8 cellular contexts compared by ENCODE assay signal in the genomic region with DNA sequence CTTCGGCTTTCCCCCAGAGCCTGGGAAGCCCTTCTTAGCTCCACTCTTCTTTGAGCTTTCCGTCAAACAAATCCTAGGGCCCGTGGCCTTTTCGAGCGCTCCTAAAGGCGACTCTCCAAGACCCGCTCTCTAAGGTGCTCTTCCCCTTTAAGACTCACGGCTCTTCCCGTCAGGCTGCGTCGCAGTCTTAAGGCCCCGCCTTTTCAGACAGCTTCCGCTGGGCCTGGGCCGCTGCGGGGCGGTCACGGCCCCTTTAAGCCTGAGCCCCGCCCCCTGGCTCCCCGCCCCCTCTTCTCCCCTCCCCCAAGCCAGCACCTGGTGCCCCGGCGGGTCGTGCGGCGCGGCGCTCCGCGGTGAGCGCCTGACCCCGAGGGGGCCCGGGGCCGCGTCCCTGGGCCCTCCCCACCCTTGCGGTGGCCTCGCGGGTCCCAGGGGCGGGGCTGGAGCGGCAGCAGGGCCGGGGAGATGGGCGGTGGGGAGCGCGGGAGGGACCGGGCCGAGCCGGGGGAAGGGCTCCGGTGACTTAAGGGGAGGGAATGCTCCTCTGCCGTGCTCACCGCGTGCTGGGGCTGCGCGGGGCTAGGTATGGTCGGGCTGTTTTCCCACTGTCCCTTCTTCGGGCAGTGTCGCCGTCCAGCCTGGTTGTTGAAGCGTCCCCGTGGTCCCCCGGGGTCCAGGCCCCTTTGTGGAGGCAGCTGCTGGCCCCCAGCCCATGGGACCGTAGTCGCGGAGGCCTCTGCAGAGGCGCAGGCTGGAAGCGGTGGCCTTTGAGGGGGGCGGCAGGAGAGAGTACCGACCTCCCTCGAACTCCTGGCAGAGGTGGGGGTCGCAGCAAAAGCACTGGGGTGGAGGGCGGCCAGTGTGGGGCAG. TPM values are rescaled to one million over a fixed set of nuclear protein-coding genes. Genes with fewer than 3 reads are reported as not detected.
DNase-seq lines count a peak whose midpoint lies in the region; ATAC-seq, FAIRE-seq and TF ChIP-seq lines count a peak whose summit lies in the region.

Gene PEX5, plus strand, starts transcription at position 289 of the 870 bp plus-strand sequence. CDS start 692 bp downstream, outside the sequence.

- H4K91ac ChIP-seq in H1 (replicated peaks; ENCODE audit: insufficient read length, low read length): peak within 1 kb of the TSS; percentile 60
- H4K91ac ChIP-seq in mesenchymal stem cell (ENCODE audit: low read length): peak within 1 kb of the TSS; percentile 8

- peaks cover 15% of the 10 kb centered on the region for H3K36me3 Mint-ChIP-seq in activated CD8-positive, alpha-beta memory T cell treated with anti-CD3 and anti-CD28 coated beads, Interleukin-2, amount 10 ng/mL, durations not matched to agents 7 days and 5 days

- H3K4me2 ChIP-seq in H1 (ENCODE audit: insufficient read depth in 1 of 2, low read depth in 2 of 2, low read length in 2 of 2): peak within 1 kb of the TSS; percentile 96 to 100
- H3K4me2 ChIP-seq in mesenchymal stem cell (ENCODE audit: low read length, poor library complexity, severe bottlenecking): peak within 1 kb of the TSS; percentile 98

- H3K4me1 ChIP-seq in H1 (replicated peaks in 1 of 4; ENCODE audit: control insufficient read depth in 3 of 4, insufficient read depth in 4 of 4, low read length in 3 of 4): peaks cover 0 to 13% (median 3%) of the 10 kb centered on the region in 4 experiments; a peak in 4 of 7 replicates
- peaks cover 14% of the 10 kb centered on the region for H3K4me1 ChIP-seq in mesenchymal stem cell (ENCODE audit: control insufficient read depth, insufficient read depth, low read depth, low read length)

- peak within 1 kb of the TSS; percentile 97 for H2AFZ ChIP-seq in H1 (ENCODE audit: low read length)
- H2AFZ ChIP-seq in mesenchymal stem cell (ENCODE audit: low read depth, low read length): peak within 1 kb of the TSS; percentile 81

- TF ChIP-seq EP300 in H1 (IDR thresholded peaks at IDR 0.05; ENCODE audit: borderline replicate concordance in 1 of 2, low read depth in 2 of 2, low read length in 2 of 2): no peak

- no peak within 1 kb of the TSS; the same call in 1 of the 2 replicates for H2BK12ac ChIP-seq in H1 (ENCODE audit: low read depth, low read length)
- peak within 1 kb of the TSS in 1 of 2 experiments; percentile 15 for H2BK12ac ChIP-seq in mesenchymal stem cell (ENCODE audit: low read length in 2 of 2)

- no peak for FAIRE-seq in H1 (lab: Jason Lieb, UNC)

- peak within 1 kb of the TSS; percentile 43; the same call in 1 of the 2 replicates for H3K27ac ChIP-seq in H1 (ENCODE audit: low read depth, low read length)
- peak within 1 kb of the TSS; percentile 45 for H3K27ac ChIP-seq in mesenchymal stem cell (ENCODE audit: low read length, poor library complexity, severe bottlenecking)

- H3K4me3 Mint-ChIP-seq in activated CD8-positive, alpha-beta memory T cell treated with anti-CD3 and anti-CD28 coated beads, Interleukin-2, amount 10 ng/mL, durations not matched to agents 7 days and 5 days: peak within 1 kb of the TSS; percentile 74

- H3K23ac ChIP-seq in H1 (ENCODE audit: insufficient read length): no peak within 1 kb of the TSS
- H3K23ac ChIP-seq in mesenchymal stem cell (ENCODE audit: low read length in 2 of 2): peak within 1 kb of the TSS; percentile 42 to 92

- POLR2A ChIA-PET in H1 (lab: Charles Lee; ENCODE audit: partially characterized antibody): interaction anchor here (1.4 to 2.9 kb wide), 3 partner anchors 12 to 245 kb away, joined by 5 to 11 read pairs (median 8); partner anchors contain the start of gene C12orf57

- H3K18ac ChIP-seq in H1 (ENCODE audit: extremely low read depth, low read length) (peak within 1 kb of the TSS; percentile 74), mesenchymal stem cell (ENCODE audit: low read depth in 1 of 2, low read length in 2 of 2) (peak within 1 kb of the TSS; percentile 80 to 97)

- H3K36me3 ChIP-seq in H1 (ENCODE audit: control insufficient read depth in 2 of 4, insufficient read depth in 4 of 4, low read length in 3 of 4): peaks cover 0 to 29% (median 0%) of the 10 kb centered on the region in 4 experiments; a peak in 5 of 8 replicates
- peaks cover 3 to 32% of the 10 kb centered on the region in 2 experiments for H3K36me3 ChIP-seq in mesenchymal stem cell (ENCODE audit: control insufficient read depth in 1 of 2, insufficient read depth in 2 of 2, low read depth in 1 of 2, low read length in 2 of 2)

- H3K9me3 Mint-ChIP-seq in activated CD8-positive, alpha-beta memory T cell treated with anti-CD3 and anti-CD28 coated beads, Interleukin-2, amount 10 ng/mL, durations not matched to agents 7 days and 5 days (ENCODE audit: low read depth): no peaks in the 10 kb centered on the region

- H2AK5ac ChIP-seq in H1 (ENCODE audit: low read depth, low read length): no peak within 1 kb of the TSS
- H2AK5ac ChIP-seq in mesenchymal stem cell (ENCODE audit: low read length, severe bottlenecking): no peak within 1 kb of the TSS

- CTCF ChIA-PET in activated CD8-positive, alpha-beta memory T cell treated with anti-CD3 and anti-CD28 coated beads, Interleukin-2, amount 10 ng/mL, durations not matched to agents 7 days and 5 days (lab: Charles Lee): interaction anchor here (0.8 to 1.5 kb wide), 8 partner anchors 9 to 911 kb away, joined by 3 to 7 read pairs (median 3); no protein-coding TSS in a partner anchor
- CTCF ChIA-PET in H1 (lab: Charles Lee; ENCODE audit: partially characterized antibody): interaction anchor here (0.6 to 2.8 kb wide), 8 partner anchors 27 to 450 kb away, joined by 3 to 22 read pairs (median 3); no protein-coding TSS in a partner anchor

- peak within 1 kb of the TSS; percentile 58 for H2BK120ac ChIP-seq in H1 (replicated peaks; ENCODE audit: low read depth, low read length)
- no peak within 1 kb of the TSS for H2BK120ac ChIP-seq in mesenchymal stem cell (ENCODE audit: low read depth, low read length)

- H3K27me3 ChIP-seq in H1 (replicated peaks in 1 of 4; ENCODE audit: control insufficient read depth in 3 of 4, extremely low read depth in 1 of 4, insufficient read depth in 3 of 4, low read length in 3 of 4): no peaks in the 10 kb centered on the region
- H3K27me3 ChIP-seq in mesenchymal stem cell (ENCODE audit: control insufficient read depth in 1 of 2, insufficient read depth in 1 of 2, low read length in 2 of 2): no peaks in the 10 kb centered on the region

- H3K27me3 Mint-ChIP-seq in activated CD8-positive, alpha-beta memory T cell treated with anti-CD3 and anti-CD28 coated beads, Interleukin-2, amount 10 ng/mL, durations not matched to agents 7 days and 5 days: no peaks in the 10 kb centered on the region

- 2% methylated on average over 24 of the region's 68 CpGs; no CpG with 5 or more reads in 1 of the 2 experiments for WGBS in H1 (ENCODE audit: extremely low coverage in 1 of 2, insufficient coverage in 1 of 2, insufficient read length in 1 of 2, insufficient replicate concordance in 2 of 2, low coverage in 1 of 2, low lambda C conversion rate in 2 of 2, missing lambda C conversion rate in 1 of 2), 2 experiments
- under 1% methylated on average over 45 of the region's 68 CpGs for WGBS in mesenchymal stem cell

- H3K79me1 ChIP-seq in H1 (ENCODE audit: low read depth, low read length) (no peaks in the 10 kb centered on the region), mesenchymal stem cell (replicated peaks; ENCODE audit: low read length, poor library complexity, severe bottlenecking) (peaks cover 12% of the 10 kb centered on the region)

- H3K4me1 Mint-ChIP-seq in activated CD8-positive, alpha-beta memory T cell treated with anti-CD3 and anti-CD28 coated beads, Interleukin-2, amount 10 ng/mL, durations not matched to agents 7 days and 5 days: peaks cover 25% of the 10 kb centered on the region

- DNase-seq in COLO829 (ENCODE audit: low spot score): peak; percentile 85
- peak; percentile 87 for DNase-seq in HT1080 (ENCODE audit: low read depth)
- DNase-seq in NOMO-1 treated with dmso at 0.1 percent for 144 hours (lab: John Stamatoyannopoulos, UW; ENCODE audit: unreplicated experiment): peak; percentile 84
- peak; percentile 92 for DNase-seq in activated CD8-positive, alpha-beta memory T cell treated with anti-CD3 and anti-CD28 coated beads, Interleukin-2, amount 10 ng/mL, durations not matched to agents 7 days and 5 days
- DNase-seq in H1 (ENCODE audit: low read depth in 1 of 2, low spot score in 2 of 2): peak; percentile 77 to 81
- DNase-seq in mesenchymal stem cell: peak; percentile 91
- DNase-seq in stimulated activated CD8-positive, alpha-beta memory T cell treated with anti-CD3 and anti-CD28 coated beads, Interleukin-12 subunit alpha, Interleukin-12 subunit beta, amount 100 ng/mL, for 24 hours (ENCODE audit: extremely low read depth): peak; percentile 68

- H3K4me3 ChIP-seq in H1 (ENCODE audit: extremely low read depth in 1 of 4, insufficient read depth in 2 of 4, low read depth in 3 of 4, low read length in 4 of 4) (peak within 1 kb of the TSS; percentile 62 to 89 (median 84)), mesenchymal stem cell (ENCODE audit: insufficient read depth in 1 of 2, low read depth in 1 of 2, low read length in 2 of 2) (peak within 1 kb of the TSS; percentile 84 to 94)

- peaks cover 0 to 11% of the 10 kb centered on the region in 2 experiments; a peak in 1 of 4 replicates for H3K79me2 ChIP-seq in H1 (ENCODE audit: control insufficient read depth in 1 of 2, insufficient read depth in 2 of 2, low read length in 2 of 2)

- no peak within 1 kb of the TSS for H2BK20ac ChIP-seq in H1 (ENCODE audit: low read length)

- H4K20me1 ChIP-seq in H1 (replicated peaks in 1 of 2; ENCODE audit: control insufficient read depth in 1 of 2, insufficient read depth in 2 of 2, low read length in 2 of 2): no peaks in the 10 kb centered on the region

- H2BK5ac ChIP-seq in H1 (ENCODE audit: low read depth, low read length): peak within 1 kb of the TSS; percentile 79
- no peak within 1 kb of the TSS for H2BK5ac ChIP-seq in mesenchymal stem cell (ENCODE audit: low read depth, low read length, poor library complexity, severe bottlenecking)

- peak; percentile 88 for ATAC-seq in GM21360 (IDR thresholded peaks at IDR 0.05; ENCODE audit: unreplicated experiment)
- ATAC-seq in activated CD8-positive, alpha-beta memory T cell treated with anti-CD3 and anti-CD28 coated beads, Interleukin-2, amount 10 ng/mL, durations not matched to agents 7 days and 5 days: peak; percentile 99

- peaks cover 9% of the 10 kb centered on the region for H3K23me2 ChIP-seq in H1 (ENCODE audit: low read depth, low read length)

- H2BK15ac ChIP-seq in H1 (ENCODE audit: low read length) (peak within 1 kb of the TSS; percentile 14; the same call in 1 of the 2 replicates), mesenchymal stem cell (ENCODE audit: low read depth, poor library complexity, severe bottlenecking) (peak within 1 kb of the TSS; percentile 33)

- peak within 1 kb of the TSS; percentile 83 for H4K8ac ChIP-seq in H1 (ENCODE audit: extremely low read depth, insufficient read depth, low read length)
- H4K8ac ChIP-seq in mesenchymal stem cell (ENCODE audit: low read length): peak within 1 kb of the TSS; percentile 82

- H3K9me3 ChIP-seq in H1 (ENCODE audit: insufficient read depth in 2 of 2, low read depth in 1 of 2, low read length in 1 of 2): no peaks in the 10 kb centered on the region
- no peaks in the 10 kb centered on the region for H3K9me3 ChIP-seq in mesenchymal stem cell (ENCODE audit: control insufficient read depth, low read length)

- TF ChIP-seq CTCF in H1 (IDR thresholded peaks at IDR 0.05; ENCODE audit: control extremely low read depth in 1 of 3, insufficient read depth in 1 of 3, low read depth in 1 of 3, low read length in 3 of 3): no peak

- H3K56ac ChIP-seq in H1 (replicated peaks; ENCODE audit: insufficient read length, low read depth, low read length): peak within 1 kb of the TSS; percentile 59

- peak in 1 of 2 experiments; percentile 49; a peak in 1 of 3 replicates for TF ChIP-seq POLR2A in H1 (IDR thresholded peaks at IDR 0.05; ENCODE audit: control extremely low read depth in 1 of 2, low read depth in 2 of 2, low read length in 2 of 2)

- H3K4ac ChIP-seq in H1 (replicated peaks; ENCODE audit: insufficient read length, low read depth, low read length): no peak within 1 kb of the TSS
- H3K4ac ChIP-seq in mesenchymal stem cell (ENCODE audit: low read depth in 1 of 2, low read length in 2 of 2): peak within 1 kb of the TSS; percentile 13 to 95

- H3K14ac ChIP-seq in H1 (ENCODE audit: insufficient read length) (no peak within 1 kb of the TSS), mesenchymal stem cell (ENCODE audit: low read length in 2 of 2) (peak within 1 kb of the TSS in 1 of 2 experiments; percentile 89)

- H3K9ac ChIP-seq in H1 (replicated peaks in 1 of 4; ENCODE audit: extremely low read depth in 1 of 4, low read depth in 3 of 4, low read length in 3 of 4): peak within 1 kb of the TSS in 3 of 4 experiments; percentile 35 to 57 (median 52); a peak in 6 of 7 replicates
- peak within 1 kb of the TSS; percentile 97 for H3K9ac ChIP-seq in mesenchymal stem cell (ENCODE audit: low read length)

- peak within 1 kb of the TSS; percentile 53 for H4K5ac ChIP-seq in H1 (ENCODE audit: insufficient read length, low read depth, low read length)

- H3K27ac Mint-ChIP-seq in activated CD8-positive, alpha-beta memory T cell treated with anti-CD3 and anti-CD28 coated beads, Interleukin-2, amount 10 ng/mL, durations not matched to agents 7 days and 5 days: peak within 1 kb of the TSS; percentile 88

- TF ChIP-seq RAD21 in H1 (IDR thresholded peaks at IDR 0.05 in 1 of 2, conservative IDR thresholded peaks at IDR 0.05 in 1 of 2; ENCODE audit: low read depth in 2 of 2, low read length in 2 of 2): no peak

RNA-seq across cellular contexts. Expression of gene PEX5, which starts in this region (rescaled TPM):
- 20.5 and 22.1 TPM in 2 replicates for total RNA-seq in HT1080 (2014; rRNA removed; shearing (Covaris generic))
- 22.0 and 26.3 TPM in 2 replicates for polyA plus RNA-seq in HT1080 (2015; cell fraction: cytosol; rRNA removed)
- 37.3 and 39.3 TPM in 2 replicates for polyA plus RNA-seq in HT1080 (2015; cell fraction: nucleus; rRNA removed)
- 10 to 100 TPM; 15.3 to 16.2 TPM for total RNA-seq in activated CD8-positive, alpha-beta memory T cell treated with anti-CD3 and anti-CD28 coated beads, Interleukin-2, amount 10 ng/mL, durations not matched to agents 7 days and 5 days
- 50.4 and 50.5 TPM in 2 replicates for total RNA-seq in H1 (2021; fragmentation: NEBNext Ultra II Directional; extraction: Animal tissue kit (Norgen Biotek cat#: 25700))
- 16.8 and 24.9 TPM in 2 replicates for polyA plus RNA-seq in H1 (2011; rRNA removed)
- 24.7 TPM for polyA plus RNA-seq in H1 (2011; cell fraction: cytosol; rRNA removed)
- polyA plus RNA-seq in H1 (2011; cell fraction: nucleus; rRNA removed): 41.7 TPM
- polyA plus RNA-seq in H1 (2012, experiment 1 of 2): 34.6 to 42.4 TPM (median 38.0 TPM) in 4 replicates
- 22.4 TPM for polyA plus RNA-seq in H1 (2012, experiment 2 of 2)
- 15.1 TPM for polyA plus RNA-seq in H1 (2013, experiment 1 of 2)
- polyA plus RNA-seq in H1 (2013, experiment 2 of 2): 14.9 TPM
- polyA minus RNA-seq in H1 (2011; rRNA and poly(A)+ RNA removed): 27.4 and 30.5 TPM in 2 replicates
- polyA minus RNA-seq in H1 (2011; cell fraction: cytosol; rRNA and poly(A)+ RNA removed): 21.2 TPM
- 28.1 TPM for polyA minus RNA-seq in H1 (2011; cell fraction: nucleus; rRNA and poly(A)+ RNA removed)
- polyA plus RNA-seq in mesenchymal stem cell (2013, experiment 1 of 2): 10.7 TPM
- 11.8 TPM for polyA plus RNA-seq in mesenchymal stem cell (2013, experiment 2 of 2)

Comparison
In these comparisons a context has a peak if more than half of its experiments do, and no peak if none do; other contexts are left out.
1. Peak in every context shown above with its lines: DNase-seq, ATAC-seq, H3K4me3 ChIP-seq and H3K27ac ChIP-seq.